In the genomic region with DNA sequence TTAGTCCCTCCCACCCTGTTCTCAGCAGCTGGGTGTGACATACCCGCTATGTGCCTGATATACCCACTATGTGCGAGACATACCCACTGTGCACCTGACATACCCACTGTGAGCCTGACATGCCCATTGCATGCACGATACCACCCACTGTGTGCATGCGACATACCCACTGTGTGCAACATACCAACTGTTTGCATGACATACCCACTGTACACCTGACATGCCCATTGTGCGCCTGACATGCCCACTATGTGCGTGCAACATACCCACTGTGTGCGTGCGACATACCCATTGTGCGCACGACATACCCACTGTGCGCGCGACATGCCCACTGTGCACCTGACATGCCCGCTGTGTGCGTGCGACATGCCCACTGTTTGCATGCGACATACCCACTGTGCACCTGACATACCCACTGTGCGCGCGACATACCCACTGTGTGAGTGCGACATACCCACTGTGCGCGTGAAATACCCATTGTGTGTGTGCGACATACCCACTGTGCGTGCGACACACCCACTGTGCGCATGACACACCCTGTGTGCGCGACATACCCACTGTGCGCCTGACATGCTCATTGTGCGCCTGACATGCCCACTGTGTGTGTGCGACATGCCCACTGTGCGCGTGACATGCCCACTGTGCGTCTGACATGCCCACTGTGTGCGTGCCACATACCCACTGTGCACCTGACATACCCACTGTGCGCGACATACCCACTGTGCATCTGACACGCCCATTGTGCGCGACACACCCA, we compare ENCODE assay signal across 1 cellular context.
TF ChIP-seq lines count a peak whose summit lies in the region.

No MANE protein-coding gene starts in this region.

TF ChIP-seq in IMR-90, 13 proteins besides CTCF, POLR2A, EP300 and RAD21:
- TF ChIP-seq, protein P1, sequence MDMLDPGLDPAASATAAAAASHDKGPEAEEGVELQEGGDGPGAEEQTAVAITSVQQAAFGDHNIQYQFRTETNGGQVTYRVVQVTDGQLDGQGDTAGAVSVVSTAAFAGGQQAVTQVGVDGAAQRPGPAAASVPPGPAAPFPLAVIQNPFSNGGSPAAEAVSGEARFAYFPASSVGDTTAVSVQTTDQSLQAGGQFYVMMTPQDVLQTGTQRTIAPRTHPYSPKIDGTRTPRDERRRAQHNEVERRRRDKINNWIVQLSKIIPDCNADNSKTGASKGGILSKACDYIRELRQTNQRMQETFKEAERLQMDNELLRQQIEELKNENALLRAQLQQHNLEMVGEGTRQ (IDR thresholded peaks at IDR 0.05; ENCODE audit: low read depth, low read length) = no peak
- TF ChIP-seq, protein P2, sequence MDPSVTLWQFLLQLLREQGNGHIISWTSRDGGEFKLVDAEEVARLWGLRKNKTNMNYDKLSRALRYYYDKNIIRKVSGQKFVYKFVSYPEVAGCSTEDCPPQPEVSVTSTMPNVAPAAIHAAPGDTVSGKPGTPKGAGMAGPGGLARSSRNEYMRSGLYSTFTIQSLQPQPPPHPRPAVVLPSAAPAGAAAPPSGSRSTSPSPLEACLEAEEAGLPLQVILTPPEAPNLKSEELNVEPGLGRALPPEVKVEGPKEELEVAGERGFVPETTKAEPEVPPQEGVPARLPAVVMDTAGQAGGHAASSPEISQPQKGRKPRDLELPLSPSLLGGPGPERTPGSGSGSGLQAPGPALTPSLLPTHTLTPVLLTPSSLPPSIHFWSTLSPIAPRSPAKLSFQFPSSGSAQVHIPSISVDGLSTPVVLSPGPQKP (IDR thresholded peaks at IDR 0.05; ENCODE audit: borderline replicate concordance, low read depth, low read length) = no peak
- TF ChIP-seq CHD1 (IDR thresholded peaks at IDR 0.05; ENCODE audit: low read depth, low read length) (no peak), MAZ (IDR thresholded peaks at IDR 0.05; ENCODE audit: borderline replicate concordance, low read depth, low read length) (no peak), RFX5 (IDR thresholded peaks at IDR 0.05; ENCODE audit: low read depth, low read length) (no peak), MAFK (IDR thresholded peaks at IDR 0.05; ENCODE audit: low read depth, low read length) (no peak), BHLHE40 (IDR thresholded peaks at IDR 0.05; ENCODE audit: low read depth, low read length) (no peak), RCOR1 (IDR thresholded peaks at IDR 0.05; ENCODE audit: insufficient replicate concordance, low read length) (no peak), FOS (IDR thresholded peaks at IDR 0.05; ENCODE audit: low read depth, low read length) (no peak), NFE2L2 (IDR thresholded peaks at IDR 0.05; ENCODE audit: low read depth, low read length) (no peak), CEBPB (IDR thresholded peaks at IDR 0.05; ENCODE audit: low read depth, low read length) (no peak), SMC3 (IDR thresholded peaks at IDR 0.05; ENCODE audit: low read depth, low read length) (no peak), MXI1 (IDR thresholded peaks at IDR 0.05; ENCODE audit: borderline replicate concordance, low read depth, low read length) (no peak)
TF ChIP-seq in IMR-90: peak in this region for 0.
